In genomic region chr3:131705099-131705498, GRCh38 we compare ENCODE assay signal across 1 cellular context.
TF ChIP-seq lines count a peak whose summit lies in the region.

No MANE protein-coding gene starts in this region.

TF ChIP-seq in WTC11, 78 proteins besides CTCF, POLR2A, EP300 and RAD21 (continued from another document):
- TF ChIP-seq ZNF512 (CRISPR knock-in tag; IDR thresholded peaks at IDR 0.05; ENCODE audit: borderline replicate concordance) (no peak), ZNF219 (CRISPR knock-in tag; IDR thresholded peaks at IDR 0.05; ENCODE audit: borderline replicate concordance) (no peak), JAZF1 (CRISPR knock-in tag; IDR thresholded peaks at IDR 0.05) (no peak), NFE2L1 (CRISPR knock-in tag; IDR thresholded peaks at IDR 0.05) (no peak), ATF1 (CRISPR knock-in tag; IDR thresholded peaks at IDR 0.05) (no peak), PREB (CRISPR knock-in tag; IDR thresholded peaks at IDR 0.05; ENCODE audit: borderline replicate concordance) (no peak), GTF2I (CRISPR knock-in tag; conservative IDR thresholded peaks at IDR 0.05) (no peak)
